Comparison of ENCODE assay signal across 1 cellular context in genomic region chr2:217429981-217430500, GRCh38.
TF ChIP-seq lines count a peak whose summit lies in the region.

No MANE protein-coding gene starts in this region.

TF ChIP-seq in IMR-90, 13 proteins besides CTCF, POLR2A, EP300 and RAD21:
- TF ChIP-seq CEBPB (IDR thresholded peaks at IDR 0.05; ENCODE audit: low read depth, low read length) (peak; percentile 58), NFE2L2 (IDR thresholded peaks at IDR 0.05; ENCODE audit: low read depth, low read length) (no peak), RFX5 (IDR thresholded peaks at IDR 0.05; ENCODE audit: low read depth, low read length) (no peak)
TF ChIP-seq in IMR-90: peak in this region for 1.
